ENCODE assay signal across 25 cellular contexts in the genomic region with DNA sequence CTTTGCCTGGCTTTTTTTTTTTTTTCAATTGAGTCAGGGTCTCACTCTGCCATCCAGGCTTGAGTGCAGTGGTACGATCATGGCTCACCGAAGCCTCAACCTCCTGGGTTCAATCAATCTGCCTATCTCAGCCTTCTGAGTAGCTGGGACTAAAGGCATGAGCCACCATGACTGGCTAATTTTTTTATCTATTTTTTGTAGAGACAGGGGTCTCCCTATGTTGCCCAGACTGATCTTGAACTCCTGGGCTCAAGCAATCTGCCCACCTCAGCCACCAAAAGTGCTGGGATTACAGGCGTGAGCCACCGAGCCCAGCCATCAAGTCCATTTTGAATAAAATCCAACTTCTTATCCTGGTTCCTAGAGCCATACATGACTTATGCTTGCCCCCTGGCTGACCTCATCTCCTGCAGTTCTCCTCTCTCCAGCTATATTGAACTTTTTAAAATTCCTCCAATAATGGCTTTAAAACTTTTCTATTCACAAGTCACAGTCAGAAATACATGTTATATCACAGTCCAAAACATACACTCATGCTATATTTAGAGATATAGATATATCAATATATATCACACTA.
"Had no signal": no experiment of that assay in that cellular context is flagged by ENCODE, and none has a peak within 500 bp of the region (broad histone marks: within the 10 kb centered on the region; RNA-seq: fewer than 3 reads in every experiment).

No MANE protein-coding gene starts in this region.

- H3K9me3 Mint-ChIP-seq: effector memory CD8-positive, alpha-beta T cell; naive thymus-derived CD4-positive, alpha-beta T cell; nephron progenitor cell had no signal

- H3K27ac Mint-ChIP-seq: effector memory CD8-positive, alpha-beta T cell; nephron progenitor cell had no signal

- ATAC-seq: effector memory CD8-positive, alpha-beta T cell; left lung; naive thymus-derived CD4-positive, alpha-beta T cell; sciatic nerve had no signal

- H3K9me3 ChIP-seq: left lung, prostate gland, right atrium auricular region, stomach, thyroid gland, vagina had no signal

- DNase-seq: effector memory CD8-positive, alpha-beta T cell; head of caudate nucleus; left lung; mesenchymal stem cell; midbrain; naive thymus-derived CD4-positive, alpha-beta T cell; nephron progenitor cell; nucleus accumbens; stimulated activated CD4-positive, alpha-beta T cell treated with anti-CD3 and anti-CD28 coated beads, Interleukin-12 subunit alpha, Interleukin-12 subunit beta, amount 100 ng/mL, for 4 hours; stimulated activated CD4-positive, alpha-beta T cell treated with anti-CD3 and anti-CD28 coated beads, Interleukin-1b, Interleukin-23, amount 100 ng/mL, for 48 hours; stimulated activated CD4-positive, alpha-beta T cell treated with anti-CD3 and anti-CD28 coated beads, Interleukin-4, amount 100 ng/mL, for 1 hour; stimulated activated CD8-positive, alpha-beta memory T cell treated with anti-CD3 and anti-CD28 coated beads, Interleukin-4, amount 100 ng/mL, for 48 hours; stimulated activated naive CD4-positive, alpha-beta T cell; stomach; thyroid gland; trophoblast cell had no signal

- H3K36me3 ChIP-seq: left lung, prostate gland, right atrium auricular region, stomach, thyroid gland, vagina had no signal

- H3K4me2 ChIP-seq: smooth muscle cell had no signal

- H3K4me1 ChIP-seq: left lung, prostate gland, right atrium auricular region, vagina had no signal

- H3K4me3 ChIP-seq: coronary artery, left lung, prostate gland, right atrium auricular region, smooth muscle cell, stomach, thyroid gland, vagina had no signal

- H3K27me3 ChIP-seq: right atrium auricular region, thyroid gland, vagina had no signal

- H3K4me3 Mint-ChIP-seq: effector memory CD8-positive, alpha-beta T cell; naive thymus-derived CD4-positive, alpha-beta T cell; nephron progenitor cell had no signal

- FAIRE-seq: endometrium, frontal cortex, kidney had no signal

- H3K27ac ChIP-seq: coronary artery, left lung, prostate gland, right atrium auricular region, stomach, thyroid gland, vagina had no signal
